Comparison of ENCODE assay signal across 4 cellular contexts in genomic region chr1:175102166-175102565, GRCh38. TPM values are rescaled to one million over a fixed set of nuclear protein-coding genes. Genes with fewer than 3 reads are reported as not detected.
"Had no signal": no experiment of that assay in that cellular context is flagged by ENCODE, and none has a peak within 500 bp of the region (broad histone marks: within the 10 kb centered on the region; RNA-seq: fewer than 3 reads in every experiment).

No MANE protein-coding gene starts in this region.

RNA-seq across cellular contexts. Expression of gene TNN, which starts 34.5 kb away (rescaled TPM):
- total RNA-seq: LHCN-M2, M059J, MCF 10A, NCI-H460 had no signal
